Comparison of ENCODE assay signal across 7 cellular contexts in genomic region chr2:109716596-109716995, GRCh38.
DNase-seq lines count a peak whose midpoint lies in the region; ATAC-seq and TF ChIP-seq lines count a peak whose summit lies in the region.
"Not testable (repeated sequence)": the region's sequence is repeated elsewhere in the genome, so short reads cannot be mapped to it uniquely, and the experiment has no call there.

No MANE protein-coding gene starts in this region.

- H3K4me2 ChIP-seq in mesendoderm (ENCODE audit: low read length) = not testable (repeated sequence)

- WGBS in esophagus muscularis mucosa = 95% methylated on average over 4 of the region's 4 CpGs
- no CpG with 5 or more reads among the region's 4 CpGs for WGBS in mesendoderm (ENCODE audit: extremely low coverage, insufficient coverage, low lambda C conversion rate)
- 28 to 55% (median 40%) methylated on average over 4 of the region's 4 CpGs for WGBS in stomach, 5 donors

- ATAC-seq in left colon = peak; percentile 63
- peak; percentile 44 for ATAC-seq in upper lobe of right lung

- not testable (repeated sequence) for H3K36me3 ChIP-seq in esophagus muscularis mucosa; mesendoderm (ENCODE audit: control insufficient read depth, insufficient read depth, low read length); stomach; upper lobe of right lung

- H3K4ac ChIP-seq in mesendoderm (ENCODE audit: low read depth, low read length) = not testable (repeated sequence)

- H2AK5ac ChIP-seq in mesendoderm (ENCODE audit: low read length) = not testable (repeated sequence)

- H3K27me3 ChIP-seq in esophagus muscularis mucosa; mesendoderm (ENCODE audit: insufficient read depth, low read length, poor library complexity); stomach; upper lobe of right lung: not testable (repeated sequence)

- H2BK15ac ChIP-seq in mesendoderm (replicated peaks; ENCODE audit: low read depth) = not testable (repeated sequence)

- H4K8ac ChIP-seq in mesendoderm (ENCODE audit: low read depth, low read length) = not testable (repeated sequence)

- TF ChIP-seq EP300 in esophagus muscularis mucosa (IDR thresholded peaks at IDR 0.05); stomach (IDR thresholded peaks at IDR 0.05): not testable (repeated sequence)

- intact Hi-C loops in esophagus muscularis mucosa (cut with DNase I); left colon (cut with DNase I, micrococcal nuclease); stomach (cut with DNase I; ENCODE audit: low total_unique reads); upper lobe of right lung (cut with DNase I): not testable (repeated sequence)
- intact Hi-C loops in posterior vena cava (cut with DNase I) = loop anchor here in 1 of 2 donors (10.0 kb wide), 1 partner anchor 172 kb away; no protein-coding TSS in a partner anchor

- H3K79me1 ChIP-seq in mesendoderm (ENCODE audit: low read length) = not testable (repeated sequence)

- H2BK5ac ChIP-seq in mesendoderm (ENCODE audit: low read length) = not testable (repeated sequence)

- not testable (repeated sequence) for TF ChIP-seq CTCF in esophagus muscularis mucosa (IDR thresholded peaks at IDR 0.05); stomach (IDR thresholded peaks at IDR 0.05); upper lobe of right lung (IDR thresholded peaks at IDR 0.05)

- DNase-seq in NCI-H226 = peak; percentile 71
- peak; percentile 66 for DNase-seq in esophagus muscularis mucosa (ENCODE audit: extremely low spot score)
- DNase-seq in left colon = peak in 1 of 2 donors; percentile 59
- DNase-seq in mesendoderm = peak; percentile 78
- DNase-seq in posterior vena cava (ENCODE audit: low spot score) = peak; percentile 32
- DNase-seq in stomach = peak; percentile 49
- peak; percentile 56 for DNase-seq in upper lobe of right lung

- TF ChIP-seq POLR2A in esophagus muscularis mucosa (IDR thresholded peaks at IDR 0.05; ENCODE audit: low read depth); stomach (IDR thresholded peaks at IDR 0.05): not testable (repeated sequence)

- not testable (repeated sequence) for H3K4me1 ChIP-seq in esophagus muscularis mucosa; mesendoderm (ENCODE audit: control insufficient read depth, low read depth, low read length); upper lobe of right lung
- peaks cover 0 to 18% (median 4%) of the 10 kb centered on the region in 4 donors for H3K4me1 ChIP-seq in stomach

- H3K23ac ChIP-seq in mesendoderm (ENCODE audit: low read length) = not testable (repeated sequence)

- not testable (repeated sequence) for H3K56ac ChIP-seq in mesendoderm (ENCODE audit: low read length)

- H3K9ac ChIP-seq in mesendoderm (ENCODE audit: low read length) = not testable (repeated sequence)

- H4K5ac ChIP-seq in mesendoderm (ENCODE audit: low read length) = not testable (repeated sequence)

- H3K4me3 ChIP-seq in esophagus muscularis mucosa; mesendoderm (ENCODE audit: low read length); stomach; upper lobe of right lung: not testable (repeated sequence)

- not testable (repeated sequence) for H2BK120ac ChIP-seq in mesendoderm (ENCODE audit: low read depth, low read length)

- not testable (repeated sequence) for H3K9me3 ChIP-seq in esophagus muscularis mucosa, stomach, upper lobe of right lung

- H3K18ac ChIP-seq in mesendoderm (ENCODE audit: low read length) = not testable (repeated sequence)

- not testable (repeated sequence) for H3K79me2 ChIP-seq in mesendoderm (ENCODE audit: control insufficient read depth, insufficient read depth, low read length)

- not testable (repeated sequence) for H3K27ac ChIP-seq in esophagus muscularis mucosa (replicated peaks in 1 of 4); mesendoderm (ENCODE audit: low read depth, low read length); upper lobe of right lung
- peak overlapping the region in 1 of 5 donors; percentile 39 for H3K27ac ChIP-seq in stomach
